In the genomic region with DNA sequence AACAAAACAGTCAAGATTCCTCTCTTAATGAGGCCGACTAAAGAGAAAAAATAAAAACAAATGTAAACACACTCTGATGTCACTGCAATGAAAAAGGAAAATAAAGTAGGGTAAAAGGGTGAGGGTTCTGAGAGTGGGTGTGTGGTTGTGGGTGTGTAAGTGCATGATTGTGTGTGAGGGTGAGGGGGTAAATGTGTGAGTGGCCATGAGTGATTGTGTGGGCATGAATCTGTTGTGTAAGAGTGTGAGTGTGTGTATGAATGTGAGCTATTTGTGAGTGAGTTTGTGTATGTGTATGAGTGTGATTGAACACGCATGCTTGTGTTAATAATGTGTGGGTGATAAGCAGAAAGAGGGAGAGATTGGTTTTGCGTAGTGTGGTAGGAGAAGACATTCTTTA, we compare ENCODE assay signal across 19 cellular contexts.
DNase-seq lines count a peak whose midpoint lies in the region; ATAC-seq and TF ChIP-seq lines count a peak whose summit lies in the region.
"Had no signal": no experiment of that assay in that cellular context is flagged by ENCODE, and none has a peak within 500 bp of the region (broad histone marks: within the 10 kb centered on the region; RNA-seq: fewer than 3 reads in every experiment).

No MANE protein-coding gene starts in this region.

- no peak overlapping the region for H2AFZ ChIP-seq in trophoblast cell (ENCODE audit: insufficient read depth, low read length, poor library complexity)

- WGBS in mesendoderm (ENCODE audit: extremely low coverage, insufficient coverage, low lambda C conversion rate) = 100% methylated on average over 2 of the region's 3 CpGs
- 100% methylated on average over 2 of the region's 3 CpGs for WGBS in trophoblast cell (ENCODE audit: extremely low coverage, insufficient coverage, insufficient read length)

- H2BK120ac ChIP-seq in mesendoderm (ENCODE audit: low read depth, low read length) (no peak overlapping the region), trophoblast cell (ENCODE audit: insufficient read depth, low read length, poor library complexity) (no peak overlapping the region)

- no peak overlapping the region for H2AK5ac ChIP-seq in mesendoderm (ENCODE audit: low read length)
- no peak overlapping the region for H2AK5ac ChIP-seq in trophoblast cell (ENCODE audit: low read length)

- no peak overlapping the region for H4K91ac ChIP-seq in trophoblast cell (ENCODE audit: low read depth, low read length)

- no peak for ATAC-seq in natural killer cell treated with Interleukin-12 subunit alpha and Interleukin-12 subunit beta and Interleukin-15 and Interleukin-18, amount 100 ng/mL, for 72 hours
- no peak for ATAC-seq in HG02610 (IDR thresholded peaks at IDR 0.05; ENCODE audit: unreplicated experiment)
- ATAC-seq: GM12878, K562 had no signal

- H3K79me1 ChIP-seq in mesendoderm (ENCODE audit: low read length) (no peaks in the 10 kb centered on the region), trophoblast cell (ENCODE audit: low read length) (no peaks in the 10 kb centered on the region)

- no peak overlapping the region for H3K14ac ChIP-seq in trophoblast cell (ENCODE audit: low read length)

- no peak overlapping the region for H4K8ac ChIP-seq in mesendoderm (ENCODE audit: low read depth, low read length)
- H4K8ac ChIP-seq in trophoblast cell (ENCODE audit: low read depth, low read length) = no peak overlapping the region

- no peaks in the 10 kb centered on the region for H4K20me1 ChIP-seq in BLaER1

- peak overlapping the region; percentile 35 for H3K56ac ChIP-seq in mesendoderm (ENCODE audit: low read length)

- H3K27me3 Mint-ChIP-seq in HFFc6 (ENCODE audit: insufficient read depth) = no peaks in the 10 kb centered on the region; the same call in 1 of the 2 replicates
- H3K27me3 Mint-ChIP-seq in natural killer cell treated with Interleukin-12 subunit alpha and Interleukin-12 subunit beta and Interleukin-15 and Interleukin-18, amount 100 ng/mL, for 72 hours = no peaks in the 10 kb centered on the region
- H3K27me3 Mint-ChIP-seq: CD4-positive, alpha-beta memory T cell had no signal

- H3K36me3 Mint-ChIP-seq in HFFc6 (ENCODE audit: low read depth) = peaks cover 78% of the 10 kb centered on the region
- H3K36me3 Mint-ChIP-seq in natural killer cell treated with Interleukin-12 subunit alpha and Interleukin-12 subunit beta and Interleukin-15 and Interleukin-18, amount 100 ng/mL, for 72 hours = no peaks in the 10 kb centered on the region
- H3K36me3 Mint-ChIP-seq: CD14-positive monocyte; CD4-positive, alpha-beta memory T cell had no signal

- H3K4ac ChIP-seq in mesendoderm (ENCODE audit: low read depth, low read length) (no peak overlapping the region), trophoblast cell (ENCODE audit: low read depth, low read length) (no peak overlapping the region)

- no peak overlapping the region for H3K4me3 Mint-ChIP-seq in HFFc6
- no peak overlapping the region for H3K4me3 Mint-ChIP-seq in natural killer cell treated with Interleukin-12 subunit alpha and Interleukin-12 subunit beta and Interleukin-15 and Interleukin-18, amount 100 ng/mL, for 72 hours
- H3K4me3 Mint-ChIP-seq: CD14-positive monocyte; CD4-positive, alpha-beta memory T cell; H9 had no signal

- peak overlapping the region; percentile 0; the same call in 1 of the 2 replicates for H3K27ac Mint-ChIP-seq in HFFc6
- no peak overlapping the region for H3K27ac Mint-ChIP-seq in natural killer cell treated with Interleukin-12 subunit alpha and Interleukin-12 subunit beta and Interleukin-15 and Interleukin-18, amount 100 ng/mL, for 72 hours
- H3K27ac Mint-ChIP-seq: CD4-positive, alpha-beta memory T cell had no signal

- no peak overlapping the region for H3K27ac ChIP-seq in BLaER1
- H3K27ac ChIP-seq in mesendoderm (ENCODE audit: low read depth, low read length) = no peak overlapping the region
- no peak overlapping the region for H3K27ac ChIP-seq in trophoblast cell (ENCODE audit: low read depth, low read length)
- H3K27ac ChIP-seq: HL-60 had no signal

- no peak overlapping the region for H2BK5ac ChIP-seq in mesendoderm (ENCODE audit: low read length)
- H2BK5ac ChIP-seq in trophoblast cell (ENCODE audit: low read depth, low read length, poor library complexity) = no peak overlapping the region

- H3K36me3 ChIP-seq in BLaER1 (no peaks in the 10 kb centered on the region), mesendoderm (ENCODE audit: control insufficient read depth, insufficient read depth, low read length) (no peaks in the 10 kb centered on the region), trophoblast cell (ENCODE audit: control insufficient read depth in 1 of 2, insufficient read depth in 2 of 2, low read length in 2 of 2) (peaks cover 7 to 42% of the 10 kb centered on the region in 2 experiments)
- H3K36me3 ChIP-seq: BE2C had no signal

- H3K9me3 Mint-ChIP-seq in HFFc6 = no peaks in the 10 kb centered on the region
- peaks cover 14% of the 10 kb centered on the region for H3K9me3 Mint-ChIP-seq in natural killer cell treated with Interleukin-12 subunit alpha and Interleukin-12 subunit beta and Interleukin-15 and Interleukin-18, amount 100 ng/mL, for 72 hours
- H3K9me3 Mint-ChIP-seq: H9 had no signal

- no peak overlapping the region for H3K9ac ChIP-seq in BLaER1
- H3K9ac ChIP-seq in mesendoderm (ENCODE audit: low read length) = no peak overlapping the region
- peak overlapping the region; percentile 65 for H3K9ac ChIP-seq in trophoblast cell (ENCODE audit: low read length)

- H2BK15ac ChIP-seq in mesendoderm (replicated peaks; ENCODE audit: low read depth) = no peak overlapping the region

- H3K4me1 ChIP-seq in BLaER1 (peaks cover 40% of the 10 kb centered on the region), mesendoderm (ENCODE audit: control insufficient read depth, low read depth, low read length) (peaks cover 4% of the 10 kb centered on the region), trophoblast cell (ENCODE audit: control insufficient read depth in 1 of 2, insufficient read depth in 2 of 2, low read length in 2 of 2) (no peaks in the 10 kb centered on the region)
- H3K4me1 ChIP-seq: BE2C had no signal

- TF ChIP-seq CTCF in HFFc6 (IDR thresholded peaks at IDR 0.05) = no peak

- H3K4me2 ChIP-seq in BLaER1 (peak overlapping the region; percentile 62), mesendoderm (ENCODE audit: low read length) (no peak overlapping the region), trophoblast cell (ENCODE audit: low read length) (no peak overlapping the region)

- H3K18ac ChIP-seq in mesendoderm (ENCODE audit: low read length) (no peak overlapping the region), trophoblast cell (ENCODE audit: low read length) (no peak overlapping the region)

- DNase-seq in HFFc6 (no peak), mesendoderm (no peak), trophoblast cell (no peak), NCI-H1436 treated with DMSO at 0.1 percent for 48 hours (lab: John Stamatoyannopoulos, UW) (no peak)
- no peak for DNase-seq in natural killer cell treated with Interleukin-12 subunit alpha and Interleukin-12 subunit beta and Interleukin-15 and Interleukin-18, amount 100 ng/mL, for 72 hours (ENCODE audit: low spot score)
- DNase-seq: ACHN; BE2C; CD4-positive, alpha-beta memory T cell; DND-41; EL; GOT3; H9; IMR-90 had no signal

- H4K5ac ChIP-seq in mesendoderm (ENCODE audit: low read length) = no peak overlapping the region

- H3K4me3 ChIP-seq in BLaER1 (no peak overlapping the region), mesendoderm (ENCODE audit: low read length) (no peak overlapping the region), trophoblast cell (ENCODE audit: low read depth, low read length) (no peak overlapping the region)
- H3K4me3 ChIP-seq: GM12878, K562 had no signal

- no peak overlapping the region for H4K12ac ChIP-seq in trophoblast cell (ENCODE audit: low read depth, low read length)

- no peak overlapping the region for H3K23ac ChIP-seq in mesendoderm (ENCODE audit: low read length)
- H3K23ac ChIP-seq in trophoblast cell (ENCODE audit: low read length) = peak overlapping the region; percentile 46

- H3K79me2 ChIP-seq in mesendoderm (ENCODE audit: control insufficient read depth, insufficient read depth, low read length) (no peaks in the 10 kb centered on the region), trophoblast cell (ENCODE audit: control insufficient read depth, insufficient read depth, low read length, poor library complexity) (no peaks in the 10 kb centered on the region)

- no peak overlapping the region for H2BK12ac ChIP-seq in trophoblast cell (ENCODE audit: low read length)

- H3K9me3 ChIP-seq in BLaER1 = no peaks in the 10 kb centered on the region; the same call in 1 of the 2 replicates
- no peaks in the 10 kb centered on the region for H3K9me3 ChIP-seq in trophoblast cell (ENCODE audit: insufficient read depth, low read depth, low read length)
- H3K9me3 ChIP-seq: BE2C had no signal

- H3K27me3 ChIP-seq in BLaER1 (no peaks in the 10 kb centered on the region), mesendoderm (ENCODE audit: insufficient read depth, low read length, poor library complexity) (no peaks in the 10 kb centered on the region), trophoblast cell (ENCODE audit: insufficient read depth, low read length) (no peaks in the 10 kb centered on the region)
- H3K27me3 ChIP-seq: BE2C had no signal

- peaks cover 39% of the 10 kb centered on the region for H3K4me1 Mint-ChIP-seq in HFFc6 (ENCODE audit: low read depth)
- H3K4me1 Mint-ChIP-seq in natural killer cell treated with Interleukin-12 subunit alpha and Interleukin-12 subunit beta and Interleukin-15 and Interleukin-18, amount 100 ng/mL, for 72 hours (ENCODE audit: low read depth in 2 of 2) = no peaks in the 10 kb centered on the region
- H3K4me1 Mint-ChIP-seq: CD14-positive monocyte; CD4-positive, alpha-beta memory T cell had no signal
